18 cellular contexts compared by ENCODE assay signal in genomic region chr10:78312197-78313046, GRCh38.
DNase-seq lines count a peak whose midpoint lies in the region; ATAC-seq, FAIRE-seq and TF ChIP-seq lines count a peak whose summit lies in the region.
"Had no signal": no experiment of that assay in that cellular context is flagged by ENCODE, and none has a peak within 500 bp of the region (broad histone marks: within the 10 kb centered on the region; RNA-seq: fewer than 3 reads in every experiment).

No MANE protein-coding gene starts in this region.

- TF ChIP-seq POLR2A in endothelial cell of umbilical vein (IDR thresholded peaks at IDR 0.05; ENCODE audit: low read depth, low read length), result no peak
- TF ChIP-seq POLR2A in stomach (IDR thresholded peaks at IDR 0.05), result no peak

- H3K27ac ChIP-seq in endothelial cell of umbilical vein (ENCODE audit: insufficient read depth, low read depth, low read length), result no peak overlapping the region
- H3K27ac ChIP-seq in stomach, result peak overlapping the region in 4 of 5 donors; percentile 46 to 80 (median 64)
- no peak overlapping the region for H3K27ac ChIP-seq in WERI-Rb-1

- WGBS in stomach, 5 donors, result 82 to 88% (median 87%) methylated on average over 9 of the region's 9 CpGs

- H3K36me3 ChIP-seq in endothelial cell of umbilical vein (ENCODE audit: control insufficient read depth in 2 of 2, extremely low read depth in 1 of 2, insufficient read depth in 2 of 2, low read length in 2 of 2), result no peaks in the 10 kb centered on the region
- H3K36me3 ChIP-seq in stomach, result no peaks in the 10 kb centered on the region
- no peaks in the 10 kb centered on the region for H3K36me3 ChIP-seq in WERI-Rb-1
- H3K36me3 ChIP-seq: ascending aorta had no signal

- BruUV-seq in endothelial cell of umbilical vein (replicated peaks; lab: Mats Ljungman, UMichigan), result no TSS peak

- H3K4me3 ChIP-seq in endothelial cell of umbilical vein (replicated peaks in 1 of 3; ENCODE audit: insufficient read depth in 1 of 3, low read depth in 1 of 3, low read length in 3 of 3), result no peak overlapping the region
- H3K4me3 ChIP-seq in stomach, result no peak overlapping the region
- no peak overlapping the region for H3K4me3 ChIP-seq in WERI-Rb-1 (ENCODE audit: low read depth, low read length)
- H3K4me3 ChIP-seq: ascending aorta had no signal

- intact Hi-C loops in endothelial cell of umbilical vein (cut with micrococcal nuclease), result no loop called here
- intact Hi-C loops in stomach (cut with DNase I; ENCODE audit: low total_unique reads), result no loop called here

- no peak overlapping the region for H3K4me2 ChIP-seq in endothelial cell of umbilical vein (ENCODE audit: insufficient read depth, low read length)

- peak; percentile 51 for TF ChIP-seq EP300 in stomach (IDR thresholded peaks at IDR 0.05)

- no peak overlapping the region for H2AFZ ChIP-seq in endothelial cell of umbilical vein (ENCODE audit: low read depth, low read length)

- DNase-seq in endothelial cell of umbilical vein (ENCODE audit: low read depth, low spot score) (peak; percentile 83), left kidney (ENCODE audit: low read depth, low spot score) (peak; percentile 59), stomach (no peak), NCI-H1092 treated with DMSO at 0.1 percent for 48 hours (lab: John Stamatoyannopoulos, UW) (no peak), NCI-H2081 (lab: John Stamatoyannopoulos, UW) (no peak), WERI-Rb-1 (no peak), activated T-cell treated with anti-CD3 and anti-CD28 coated beads for 4 hours (no peak)
- DNase-seq: activated T-cell treated with anti-CD3 and anti-CD28 coated beads, Interleukin-2, amount 50 U/mL, for 48 hours; DMS79 treated with DMSO at 0.1 percent for 48 hours; hippocampal formation; mammary epithelial cell; NCI-H1436 treated with DMSO at 0.1 percent for 48 hours; NCI-H446; occipital lobe had no signal

- H3K4me1 ChIP-seq in endothelial cell of umbilical vein (ENCODE audit: control insufficient read depth, extremely low read depth, insufficient read depth, low read length) (peaks cover 5% of the 10 kb centered on the region), stomach (peaks cover 0 to 22% (median 3%) of the 10 kb centered on the region in 4 donors)

- H3K27me3 ChIP-seq in endothelial cell of umbilical vein (ENCODE audit: control insufficient read depth in 2 of 2, insufficient read depth in 2 of 2, low read length in 2 of 2), result peaks cover 0 to 3% of the 10 kb centered on the region in 2 experiments
- no peaks in the 10 kb centered on the region for H3K27me3 ChIP-seq in stomach
- H3K27me3 ChIP-seq in WERI-Rb-1 (ENCODE audit: insufficient read depth, low read depth, severe bottlenecking), result no peaks in the 10 kb centered on the region
- H3K27me3 ChIP-seq: ascending aorta had no signal

- POLR2A ChIA-PET in endothelial cell of umbilical vein (lab: Charles Lee), result no interaction called here

- H3K9ac ChIP-seq in endothelial cell of umbilical vein (replicated peaks; ENCODE audit: extremely low read depth, insufficient read depth, low read length), result no peak overlapping the region

- H3K9me3 ChIP-seq in endothelial cell of umbilical vein (replicated peaks; ENCODE audit: control insufficient read depth, insufficient read depth, low read length) (no peaks in the 10 kb centered on the region), stomach (peaks cover 0 to 5% (median 0%) of the 10 kb centered on the region in 4 donors), WERI-Rb-1 (ENCODE audit: severe bottlenecking) (no peaks in the 10 kb centered on the region)
- H3K9me3 ChIP-seq: ascending aorta had no signal

- no peaks in the 10 kb centered on the region for H3K9me1 ChIP-seq in endothelial cell of umbilical vein (replicated peaks; ENCODE audit: control insufficient read depth, extremely low read depth, insufficient read depth, low read length)

- ATAC-seq in SK-N-SH treated with all-trans-retinoic acid at 6 μM for 48 hours, result peak; percentile 92
- ATAC-seq: activated CD4-positive, CD25-positive, alpha-beta regulatory T cell treated with anti-CD3 and anti-CD28 coated beads, Interleukin-2, amount 50 U/mL, for 24 hours had no signal

- peak; percentile 96 for FAIRE-seq in endothelial cell of umbilical vein (lab: Jason Lieb, UNC)
- FAIRE-seq: endometrium had no signal

- dilution Hi-C loops in endothelial cell of umbilical vein (cut with MboI; ENCODE audit: extremely low pct_ligation_motif_present, low sequenced_read_pairs), result no loop called here

- no peaks in the 10 kb centered on the region for H4K20me1 ChIP-seq in endothelial cell of umbilical vein (replicated peaks; ENCODE audit: control insufficient read depth, extremely low read depth, insufficient read depth, low read length)

- no peak for TF ChIP-seq CTCF in endothelial cell of umbilical vein (IDR thresholded peaks at IDR 0.05; ENCODE audit: extremely low read depth in 1 of 2, insufficient read depth in 1 of 2, low read depth in 1 of 2, low read length in 2 of 2)
- no peak for TF ChIP-seq CTCF in stomach (IDR thresholded peaks at IDR 0.05)
- TF ChIP-seq CTCF in WERI-Rb-1 (IDR thresholded peaks at IDR 0.05; ENCODE audit: low read depth, low read length), result no peak

- CTCF ChIA-PET in endothelial cell of umbilical vein (lab: Charles Lee), result interaction anchor here (1.0 to 3.3 kb wide), 5 partner anchors 9 to 265 kb away, joined by 3 to 15 read pairs (median 8); no protein-coding TSS in a partner anchor

- no peaks in the 10 kb centered on the region for H3K79me2 ChIP-seq in endothelial cell of umbilical vein (ENCODE audit: control insufficient read depth, insufficient read depth, low read length)

TF ChIP-seq in SK-N-SH treated with all-trans-retinoic acid at 6 μM for 48 hours, 23 proteins besides CTCF, POLR2A, EP300 and RAD21 (continues in another document):
- TF ChIP-seq BACH2 (CRISPR knock-in tag; IDR thresholded peaks at IDR 0.05; ENCODE audit: borderline replicate concordance) (no peak), ARNTL (CRISPR knock-in tag; IDR thresholded peaks at IDR 0.05; ENCODE audit: borderline replicate concordance, low read depth) (no peak), CSDC2 (CRISPR knock-in tag; IDR thresholded peaks at IDR 0.05) (no peak), ZFP3 (CRISPR knock-in tag; IDR thresholded peaks at IDR 0.05) (no peak), ZFP30 (CRISPR knock-in tag; IDR thresholded peaks at IDR 0.05) (no peak), ISL1 (CRISPR knock-in tag; IDR thresholded peaks at IDR 0.05) (peak; percentile 65), ZNF565 (CRISPR knock-in tag; conservative IDR thresholded peaks at IDR 0.05; ENCODE audit: low read depth) (no peak), PPARA (CRISPR knock-in tag; IDR thresholded peaks at IDR 0.05; ENCODE audit: borderline replicate concordance) (no peak), ZC3H10 (CRISPR knock-in tag; IDR thresholded peaks at IDR 0.05) (no peak), SNAI2 (CRISPR knock-in tag; IDR thresholded peaks at IDR 0.05) (no peak), TCF4 (CRISPR knock-in tag; IDR thresholded peaks at IDR 0.05; ENCODE audit: borderline replicate concordance) (no peak)
- TF ChIP-seq, protein P1, sequence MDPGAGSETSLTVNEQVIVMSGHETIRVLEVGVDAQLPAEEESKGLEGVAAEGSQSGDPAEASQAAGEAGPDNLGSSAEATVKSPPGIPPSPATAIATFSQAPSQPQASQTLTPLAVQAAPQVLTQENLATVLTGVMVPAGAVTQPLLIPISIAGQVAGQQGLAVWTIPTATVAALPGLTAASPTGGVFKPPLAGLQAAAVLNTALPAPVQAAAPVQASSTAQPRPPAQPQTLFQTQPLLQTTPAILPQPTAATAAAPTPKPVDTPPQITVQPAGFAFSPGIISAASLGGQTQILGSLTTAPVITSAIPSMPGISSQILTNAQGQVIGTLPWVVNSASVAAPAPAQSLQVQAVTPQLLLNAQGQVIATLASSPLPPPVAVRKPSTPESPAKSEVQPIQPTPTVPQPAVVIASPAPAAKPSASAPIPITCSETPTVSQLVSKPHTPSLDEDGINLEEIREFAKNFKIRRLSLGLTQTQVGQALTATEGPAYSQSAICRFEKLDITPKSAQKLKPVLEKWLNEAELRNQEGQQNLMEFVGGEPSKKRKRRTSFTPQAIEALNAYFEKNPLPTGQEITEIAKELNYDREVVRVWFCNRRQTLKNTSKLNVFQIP (CRISPR knock-in tag; IDR thresholded peaks at IDR 0.05; ENCODE audit: borderline replicate concordance, low read depth), result no peak

TF ChIP-seq in endothelial cell of umbilical vein, 7 proteins besides CTCF, POLR2A, EP300 and RAD21:
- TF ChIP-seq, protein P2, sequence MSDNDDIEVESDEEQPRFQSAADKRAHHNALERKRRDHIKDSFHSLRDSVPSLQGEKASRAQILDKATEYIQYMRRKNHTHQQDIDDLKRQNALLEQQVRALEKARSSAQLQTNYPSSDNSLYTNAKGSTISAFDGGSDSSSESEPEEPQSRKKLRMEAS (IDR thresholded peaks at IDR 0.05; ENCODE audit: insufficient read depth, insufficient read length), result no peak
- TF ChIP-seq MYC (IDR thresholded peaks at IDR 0.05; ENCODE audit: low read depth, low read length) (no peak), GATA2 (IDR thresholded peaks at IDR 0.05; ENCODE audit: insufficient read depth, insufficient read length, low read depth, low read length) (no peak), FOS (IDR thresholded peaks at IDR 0.05; ENCODE audit: borderline replicate concordance, insufficient read depth, low read length) (peak; percentile 57)

Comparison
In these comparisons a context has a peak if more than half of its experiments do, and no peak if none do; other contexts are left out.
1. DNase-seq: peak in endothelial cell of umbilical vein (single experiment) and left kidney (single experiment); none in stomach (single experiment), NCI-H1092 treated with DMSO at 0.1 percent for 48 hours (single experiment), NCI-H2081 (0 of 2), WERI-Rb-1 (single experiment) and activated T-cell treated with anti-CD3 and anti-CD28 coated beads for 4 hours (single experiment).
2. H3K27ac ChIP-seq: peak in stomach (4 of 5); none in endothelial cell of umbilical vein (single experiment) and WERI-Rb-1 (single experiment).